Comparison of ENCODE assay signal across 2 cellular contexts in the genomic region with DNA sequence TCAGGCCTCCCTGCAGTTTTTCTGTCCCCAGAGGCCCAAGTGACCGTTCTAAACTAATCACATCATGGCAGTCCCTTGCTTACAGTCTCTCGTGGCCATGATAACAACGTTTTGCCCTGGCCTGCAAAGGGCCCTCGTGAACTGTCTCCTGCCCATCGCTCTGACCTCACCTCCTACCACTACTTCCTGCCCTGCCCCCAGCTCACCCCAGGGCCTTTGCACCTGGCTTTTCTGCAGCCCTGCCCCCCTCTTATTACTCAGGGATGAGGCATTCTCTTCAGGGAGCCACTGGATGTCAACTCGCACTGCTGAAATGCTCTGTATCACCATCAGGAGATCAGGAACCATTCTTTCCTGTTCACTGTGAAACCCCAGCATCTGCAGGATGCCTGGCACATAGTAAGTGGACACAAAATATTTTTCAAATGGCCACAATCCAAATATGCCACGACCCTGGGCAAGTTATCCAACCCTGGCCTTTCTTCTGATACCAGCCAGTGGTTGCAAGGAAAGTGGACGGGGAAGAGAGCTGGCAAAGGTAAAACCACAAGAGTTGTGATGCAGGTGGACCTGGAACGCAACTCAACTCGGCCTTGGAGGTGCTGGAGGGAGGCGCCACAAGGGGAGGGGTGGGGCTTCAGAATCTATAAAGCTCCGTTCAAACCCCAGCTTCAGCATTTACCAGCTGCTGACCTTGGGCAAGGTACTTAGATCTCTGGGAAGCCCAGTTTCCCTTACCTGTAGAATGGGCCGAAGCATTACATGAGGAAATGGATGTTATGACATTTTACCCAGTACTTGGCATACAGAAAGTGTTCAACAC.
TF ChIP-seq lines count a peak whose summit lies in the region.

No MANE protein-coding gene starts in this region.

TF ChIP-seq in HEK293, 187 proteins besides CTCF, POLR2A, EP300 and RAD21:
- TF ChIP-seq ZNF664 (tag by site-specific recombination; IDR thresholded peaks at IDR 0.05), result peak; percentile 15; the same call in 1 of the 2 replicates
- no peak for TF ChIP-seq ZNF791 (tag by site-specific recombination; IDR thresholded peaks at IDR 0.05)
- no peak for TF ChIP-seq ZNF830 (tag by site-specific recombination; IDR thresholded peaks at IDR 0.05; ENCODE audit: low read depth)
- TF ChIP-seq ZNF121 (tag by site-specific recombination; IDR thresholded peaks at IDR 0.05), result no peak
- no peak for TF ChIP-seq ZNF837 (tag by site-specific recombination; IDR thresholded peaks at IDR 0.05)
- TF ChIP-seq OVOL3 (tag by site-specific recombination; IDR thresholded peaks at IDR 0.05), result no peak
- peak; percentile 97 for TF ChIP-seq ZNF623 (tag by site-specific recombination; IDR thresholded peaks at IDR 0.05)

TF ChIP-seq in K562, 482 proteins besides CTCF, POLR2A, EP300 and RAD21:
- TF ChIP-seq SIRT6 (IDR thresholded peaks at IDR 0.05; ENCODE audit: low read depth, low read length) (no peak), FIP1L1 (IDR thresholded peaks at IDR 0.05; ENCODE audit: low read depth, low read length, poor library complexity, severe bottlenecking) (no peak), MAZ (CRISPR knock-in tag; conservative IDR thresholded peaks at IDR 0.05 in 1 of 2, IDR thresholded peaks at IDR 0.05 in 1 of 2) (no peak), RBM25 (IDR thresholded peaks at IDR 0.05; ENCODE audit: low read depth, low read length, severe bottlenecking) (peak; percentile 46)
- TF ChIP-seq, protein P1, sequence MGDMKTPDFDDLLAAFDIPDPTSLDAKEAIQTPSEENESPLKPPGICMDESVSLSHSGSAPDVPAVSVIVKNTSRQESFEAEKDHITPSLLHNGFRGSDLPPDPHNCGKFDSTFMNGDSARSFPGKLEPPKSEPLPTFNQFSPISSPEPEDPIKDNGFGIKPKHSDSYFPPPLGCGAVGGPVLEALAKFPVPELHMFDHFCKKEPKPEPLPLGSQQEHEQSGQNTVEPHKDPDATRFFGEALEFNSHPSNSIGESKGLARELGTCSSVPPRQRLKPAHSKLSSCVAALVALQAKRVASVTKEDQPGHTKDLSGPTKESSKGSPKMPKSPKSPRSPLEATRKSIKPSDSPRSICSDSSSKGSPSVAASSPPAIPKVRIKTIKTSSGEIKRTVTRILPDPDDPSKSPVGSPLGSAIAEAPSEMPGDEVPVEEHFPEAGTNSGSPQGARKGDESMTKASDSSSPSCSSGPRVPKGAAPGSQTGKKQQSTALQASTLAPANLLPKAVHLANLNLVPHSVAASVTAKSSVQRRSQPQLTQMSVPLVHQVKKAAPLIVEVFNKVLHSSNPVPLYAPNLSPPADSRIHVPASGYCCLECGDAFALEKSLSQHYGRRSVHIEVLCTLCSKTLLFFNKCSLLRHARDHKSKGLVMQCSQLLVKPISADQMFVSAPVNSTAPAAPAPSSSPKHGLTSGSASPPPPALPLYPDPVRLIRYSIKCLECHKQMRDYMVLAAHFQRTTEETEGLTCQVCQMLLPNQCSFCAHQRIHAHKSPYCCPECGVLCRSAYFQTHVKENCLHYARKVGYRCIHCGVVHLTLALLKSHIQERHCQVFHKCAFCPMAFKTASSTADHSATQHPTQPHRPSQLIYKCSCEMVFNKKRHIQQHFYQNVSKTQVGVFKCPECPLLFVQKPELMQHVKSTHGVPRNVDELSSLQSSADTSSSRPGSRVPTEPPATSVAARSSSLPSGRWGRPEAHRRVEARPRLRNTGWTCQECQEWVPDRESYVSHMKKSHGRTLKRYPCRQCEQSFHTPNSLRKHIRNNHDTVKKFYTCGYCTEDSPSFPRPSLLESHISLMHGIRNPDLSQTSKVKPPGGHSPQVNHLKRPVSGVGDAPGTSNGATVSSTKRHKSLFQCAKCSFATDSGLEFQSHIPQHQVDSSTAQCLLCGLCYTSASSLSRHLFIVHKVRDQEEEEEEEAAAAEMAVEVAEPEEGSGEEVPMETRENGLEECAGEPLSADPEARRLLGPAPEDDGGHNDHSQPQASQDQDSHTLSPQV (IDR thresholded peaks at IDR 0.05), result no peak
- TF ChIP-seq, protein P2, sequence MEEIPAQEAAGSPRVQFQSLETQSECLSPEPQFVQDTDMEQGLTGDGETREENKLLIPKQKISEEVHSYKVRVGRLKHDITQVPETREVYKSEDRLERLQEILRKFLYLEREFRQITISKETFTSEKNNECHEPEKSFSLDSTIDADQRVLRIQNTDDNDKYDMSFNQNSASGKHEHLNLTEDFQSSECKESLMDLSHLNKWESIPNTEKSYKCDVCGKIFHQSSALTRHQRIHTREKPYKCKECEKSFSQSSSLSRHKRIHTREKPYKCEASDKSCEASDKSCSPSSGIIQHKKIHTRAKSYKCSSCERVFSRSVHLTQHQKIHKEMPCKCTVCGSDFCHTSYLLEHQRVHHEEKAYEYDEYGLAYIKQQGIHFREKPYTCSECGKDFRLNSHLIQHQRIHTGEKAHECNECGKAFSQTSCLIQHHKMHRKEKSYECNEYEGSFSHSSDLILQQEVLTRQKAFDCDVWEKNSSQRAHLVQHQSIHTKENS (CRISPR knock-in tag; IDR thresholded peaks at IDR 0.05), result no peak
TF ChIP-seq in K562: peak in this region for 1.
